Comparison of ENCODE assay signal across 8 cellular contexts in the genomic region with DNA sequence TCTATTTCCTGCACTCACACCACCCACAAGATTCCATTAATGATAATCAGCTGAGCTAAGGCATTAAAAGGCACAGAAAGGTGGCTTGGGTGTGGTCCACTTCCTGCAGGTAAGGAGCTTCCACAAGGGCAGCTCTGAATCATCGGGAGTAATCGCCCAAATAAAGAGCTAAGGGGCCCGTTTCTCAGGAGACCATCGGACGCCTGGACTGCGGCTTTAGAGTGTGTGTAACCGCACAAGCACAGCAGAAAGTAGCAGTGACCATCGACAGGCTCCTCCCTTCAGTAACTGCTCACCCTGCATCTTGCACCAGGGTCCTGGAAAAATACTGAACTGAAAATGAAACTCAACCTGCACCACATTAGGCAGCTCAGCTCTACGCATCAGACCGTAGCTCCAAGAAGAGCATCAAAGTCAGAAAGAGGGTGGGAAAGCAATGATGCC. TPM values are rescaled to one million over a fixed set of nuclear protein-coding genes. Genes with fewer than 3 reads are reported as not detected.
DNase-seq lines count a peak whose midpoint lies in the region; ATAC-seq and TF ChIP-seq lines count a peak whose summit lies in the region.

No MANE protein-coding gene starts in this region.

- DNase-seq in Peyer's patch: peak; percentile 66 to 79 (median 72)
- DNase-seq in choroid plexus epithelial cell (ENCODE audit: low read depth): peak; percentile 35
- DNase-seq in NCI-H446 (lab: John Stamatoyannopoulos, UW): no peak
- DNase-seq in COLO829 (ENCODE audit: low spot score): no peak

- peak; percentile 85 for ATAC-seq in GM19025 (IDR thresholded peaks at IDR 0.05; ENCODE audit: low read depth, unreplicated experiment)
- ATAC-seq in HG03066 (IDR thresholded peaks at IDR 0.05; ENCODE audit: low read depth, unreplicated experiment): peak; percentile 85

- H3K9me3 ChIP-seq in BLaER1: no peaks in the 10 kb centered on the region
- no peaks in the 10 kb centered on the region for H3K9me3 ChIP-seq in Peyer's patch
- H3K9me3 ChIP-seq in mucosa of stomach (ENCODE audit: control insufficient read depth, low read length): no peaks in the 10 kb centered on the region

- H3K4me2 ChIP-seq in BLaER1: peak overlapping the region; percentile 94

- TF ChIP-seq CTCF in Peyer's patch (IDR thresholded peaks at IDR 0.05): peak in 1 of 6 experiments; percentile 7
- TF ChIP-seq CTCF in choroid plexus epithelial cell (conservative IDR thresholded peaks at IDR 0.05; ENCODE audit: low read depth, low read length): no peak

- H3K27ac ChIP-seq in BLaER1: peak overlapping the region; percentile 68
- peak overlapping the region; percentile 70 to 91 (median 80) for H3K27ac ChIP-seq in Peyer's patch

- peak overlapping the region; percentile 55 for H3K4me3 ChIP-seq in BLaER1
- peak overlapping the region; percentile 23 to 43 (median 34) for H3K4me3 ChIP-seq in Peyer's patch
- no peak overlapping the region for H3K4me3 ChIP-seq in choroid plexus epithelial cell (ENCODE audit: low read depth, low read length)
- peak overlapping the region; percentile 24 for H3K4me3 ChIP-seq in mucosa of stomach (ENCODE audit: low read length)

- H3K36me3 ChIP-seq in BLaER1 (no peaks in the 10 kb centered on the region), Peyer's patch (no peaks in the 10 kb centered on the region), mucosa of stomach (ENCODE audit: control insufficient read depth, insufficient read depth, low read length) (no peaks in the 10 kb centered on the region)

- peaks cover 98% of the 10 kb centered on the region for H4K20me1 ChIP-seq in BLaER1

- H3K27me3 ChIP-seq in BLaER1 (no peaks in the 10 kb centered on the region), Peyer's patch (no peaks in the 10 kb centered on the region), mucosa of stomach (ENCODE audit: control insufficient read depth, insufficient read depth, low read length) (no peaks in the 10 kb centered on the region)

- H3K9ac ChIP-seq in BLaER1 (peak overlapping the region; percentile 45; the same call in 1 of the 2 replicates), mucosa of stomach (ENCODE audit: low read length) (peak overlapping the region; percentile 48)

- peak; percentile 19 to 30 for TF ChIP-seq POLR2A in Peyer's patch (IDR thresholded peaks at IDR 0.05)

- H3K4me1 ChIP-seq in BLaER1 (peaks cover 97% of the 10 kb centered on the region), Peyer's patch (peaks cover 8 to 88% (median 42%) of the 10 kb centered on the region in 4 donors), mucosa of stomach (ENCODE audit: control insufficient read depth, insufficient read depth, low read length) (peaks cover 51% of the 10 kb centered on the region)

RNA-seq across cellular contexts. Expression of a gene that starts 6.0 kb away (rescaled TPM):
- total RNA-seq in Peyer's patch: 100 to 1,000 TPM in 3 of 4 donors, 10 to 100 TPM in 1; 84.2 to 137 (median 119) TPM

Comparison
In these comparisons a context has a peak if more than half of its experiments do, and no peak if none do; other contexts are left out.
1. DNase-seq: peak in Peyer's patch (3 of 3) and choroid plexus epithelial cell (single experiment); none in NCI-H446 (0 of 2) and COLO829 (single experiment).